ENCODE assay signal across 11 cellular contexts in the genomic region with DNA sequence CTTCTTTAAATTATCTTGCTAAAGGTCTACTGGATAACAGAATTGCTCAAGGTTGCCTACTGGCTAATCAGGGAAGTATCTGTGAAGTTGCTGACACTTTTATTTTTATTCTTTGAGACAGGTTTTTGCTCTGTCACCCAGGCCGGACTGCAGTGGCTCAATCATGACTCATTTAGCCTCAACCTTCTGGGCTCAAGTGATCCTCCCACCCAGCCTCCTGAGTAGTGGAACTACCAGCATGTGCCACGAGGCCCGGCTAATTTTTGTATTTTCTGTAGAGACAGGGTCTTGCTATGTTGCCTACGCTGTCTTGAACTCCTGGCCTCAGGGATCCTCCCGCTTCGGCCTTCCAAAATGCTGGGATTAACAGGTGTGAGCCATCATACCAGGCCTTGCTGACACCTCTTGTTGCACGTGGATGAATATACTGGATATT. TPM values are rescaled to one million over a fixed set of nuclear protein-coding genes. Genes with fewer than 3 reads are reported as not detected.
DNase-seq lines count a peak whose midpoint lies in the region; ATAC-seq and TF ChIP-seq lines count a peak whose summit lies in the region.
"Had no signal": no experiment of that assay in that cellular context is flagged by ENCODE, and none has a peak within 500 bp of the region (broad histone marks: within the 10 kb centered on the region; RNA-seq: fewer than 3 reads in every experiment).

No MANE protein-coding gene starts in this region.

- H3K4me1 Mint-ChIP-seq in Calu3 (ENCODE audit: low read depth, unreplicated experiment) = peaks cover 37% of the 10 kb centered on the region

- intact Hi-C loops in Calu3 (cut with micrococcal nuclease; ENCODE audit: unreplicated experiment) (no loop called here), spleen (cut with DNase I; ENCODE audit: low total_unique reads) (no loop called here)

- H3K36me3 ChIP-seq in brain microvascular endothelial cell (replicated peaks) = no peaks in the 10 kb centered on the region
- no peaks in the 10 kb centered on the region for H3K36me3 ChIP-seq in neutrophil
- peaks cover 0 to 3% (median 0%) of the 10 kb centered on the region in 6 donors for H3K36me3 ChIP-seq in spleen

- CTCF ChIA-PET in Calu3 (lab: Charles Lee) = no interaction called here

- H3K4me3 ChIP-seq in brain microvascular endothelial cell (ENCODE audit: low read depth, low read length) = no peak overlapping the region
- H3K4me3 ChIP-seq in neutrophil (ENCODE audit: low read depth in 1 of 2, low read length in 1 of 2) = peak overlapping the region in 1 of 2 experiments; percentile 16
- H3K4me3 ChIP-seq in spleen = no peak overlapping the region
- H3K4me3 ChIP-seq: GM12878 had no signal

- in situ Hi-C loops in brain microvascular endothelial cell (cut with HindIII; ENCODE audit: low pct_ligation_motif_present, low sequenced_read_pairs) = no loop called here

- H3K4me3 Mint-ChIP-seq in Calu3 (ENCODE audit: low read depth, unreplicated experiment) = no peak overlapping the region

- H3K9me3 ChIP-seq in neutrophil = no peaks in the 10 kb centered on the region
- H3K9me3 ChIP-seq in spleen = no peaks in the 10 kb centered on the region

- WGBS in spleen, 5 donors = 67 to 88% (median 76%) methylated on average over 7 of the region's 7 CpGs

- H3K4me1 ChIP-seq in neutrophil (ENCODE audit: control insufficient read depth in 1 of 2, insufficient read depth in 1 of 2, low read depth in 1 of 2, low read length in 1 of 2) = peaks cover 15 to 34% of the 10 kb centered on the region in 2 experiments
- peaks cover 0 to 70% (median 29%) of the 10 kb centered on the region in 6 donors for H3K4me1 ChIP-seq in spleen

- no TSS peak for BruUV-seq in Calu3 (replicated peaks; lab: Mats Ljungman, UMichigan)

- H3K27ac Mint-ChIP-seq in Calu3 (ENCODE audit: unreplicated experiment) = no peak overlapping the region

- DNase-seq in Calu3 (peak; percentile 62), MV-4-11 (lab: John Stamatoyannopoulos, UW) (peak; percentile 93), brain microvascular endothelial cell (peak; percentile 57), middle frontal gyrus (ENCODE audit: extremely low spot score, low spot score) (no peak), spleen (no peak), LoVo (ENCODE audit: low spot score) (no peak)
- DNase-seq: activated effector memory CD4-positive, alpha-beta T cell treated with Interleukin-2 at 50 U/mL for 16 hours; NCI-H510A had no signal

- H3K27me3 Mint-ChIP-seq in Calu3 (ENCODE audit: unreplicated experiment) = no peaks in the 10 kb centered on the region

- H3K36me3 Mint-ChIP-seq in Calu3 (ENCODE audit: insufficient read depth, unreplicated experiment) = no peaks in the 10 kb centered on the region

- TF ChIP-seq CTCF in Calu3 (IDR thresholded peaks at IDR 0.05; ENCODE audit: unreplicated experiment) (no peak), brain microvascular endothelial cell (IDR thresholded peaks at IDR 0.05; ENCODE audit: low read depth, low read length, missing control alignments) (no peak), neutrophil (IDR thresholded peaks at IDR 0.05) (peak; percentile 32), spleen (IDR thresholded peaks at IDR 0.05 in 8 of 11, conservative IDR thresholded peaks at IDR 0.05 in 3 of 11) (peak in 1 of 11 experiments; percentile 13)

- no peak for TF ChIP-seq POLR2A in spleen (IDR thresholded peaks at IDR 0.05)

- H3K9me3 Mint-ChIP-seq in Calu3 (ENCODE audit: low read depth, unreplicated experiment) = no peaks in the 10 kb centered on the region

- H3K27me3 ChIP-seq in brain microvascular endothelial cell (replicated peaks) (no peaks in the 10 kb centered on the region), neutrophil (no peaks in the 10 kb centered on the region), spleen (replicated peaks in 1 of 7) (no peaks in the 10 kb centered on the region)

- no peak for ATAC-seq in GM21528 (IDR thresholded peaks at IDR 0.05; ENCODE audit: low FRiP score, unreplicated experiment)
- ATAC-seq: GM12878 had no signal

- H3K27ac ChIP-seq in brain microvascular endothelial cell (no peak overlapping the region), neutrophil (peak overlapping the region; percentile 79), spleen (peak overlapping the region in 4 of 8 donors; percentile 11 to 81 (median 64))

RNA-seq across cellular contexts. Expression of a gene that starts 43.1 kb away (rescaled TPM):
- 130 and 139 TPM in 2 replicates for total RNA-seq in Calu3 (2022)
- total RNA-seq in spleen = 100 to 1,000 TPM in 5 of 7 donors, 10 to 100 TPM in 2; 81.1 to 124 (median 110) TPM
- polyA plus RNA-seq in spleen = 10 to 100 TPM; 14.6 to 22.5 (median 15.3) TPM

Comparison
In these comparisons a context has a peak if more than half of its experiments do, and no peak if none do; other contexts are left out.
1. DNase-seq: peak in Calu3 (single experiment), MV-4-11 (single experiment) and brain microvascular endothelial cell (single experiment); none in middle frontal gyrus (single experiment), spleen (single experiment) and LoVo (single experiment).